In genomic region chr3:31358473-31359075, GRCh38 we compare ENCODE assay signal across 20 cellular contexts.
"Had no signal": no experiment of that assay in that cellular context is flagged by ENCODE, and none has a peak within 500 bp of the region (broad histone marks: within the 10 kb centered on the region; RNA-seq: fewer than 3 reads in every experiment).

No MANE protein-coding gene starts in this region.

- H3K4me2 ChIP-seq: smooth muscle cell had no signal

- H3K4me3 Mint-ChIP-seq: activated naive CD8-positive, alpha-beta T cell; nephron progenitor cell had no signal

- H3K27ac Mint-ChIP-seq: activated naive CD8-positive, alpha-beta T cell; nephron progenitor cell had no signal

- H3K36me3 ChIP-seq: brain microvascular endothelial cell, gastrocnemius medialis, left lung, upper lobe of right lung had no signal

- ATAC-seq: gastrocnemius medialis, left lung, sciatic nerve, upper lobe of right lung had no signal

- H3K4me3 ChIP-seq: coronary artery, gastrocnemius medialis, left lung, smooth muscle cell, testis, upper lobe of right lung had no signal

- DNase-seq: activated CD4-positive, alpha-beta T cell treated with anti-CD3 and anti-CD28 coated beads, Interleukin-2, amount 50 U/mL, for 1 hour; activated CD4-positive, CD25-positive, alpha-beta regulatory T cell treated with anti-CD3 and anti-CD28 coated beads, Interleukin-2, amount 50 U/mL, for 72 hours; activated CD8-positive, alpha-beta memory T cell treated with anti-CD3 and anti-CD28 coated beads for 24 hours; activated CD8-positive, alpha-beta memory T cell treated with anti-CD3 and anti-CD28 coated beads, Interleukin-2, amount 50 U/mL, for 48 hours; amniotic stem cell; brain microvascular endothelial cell; central memory CD4-positive, alpha-beta T cell; gastrocnemius medialis; head of caudate nucleus; left lung; nephron progenitor cell; nucleus accumbens; stimulated activated CD4-positive, alpha-beta T cell treated with anti-CD3 and anti-CD28 coated beads, Interleukin-4, amount 100 ng/mL, for 1 hour; T-helper 9 cell; testis; upper lobe of right lung had no signal

- H3K4me1 ChIP-seq: gastrocnemius medialis, left lung, upper lobe of right lung had no signal

- H3K27me3 ChIP-seq: brain microvascular endothelial cell, gastrocnemius medialis, left lung, testis, upper lobe of right lung had no signal

- H3K9me3 ChIP-seq: left lung, testis, upper lobe of right lung had no signal

- H3K27ac ChIP-seq: brain microvascular endothelial cell, coronary artery, gastrocnemius medialis, left lung, testis, upper lobe of right lung had no signal

- H3K27me3 Mint-ChIP-seq: activated naive CD8-positive, alpha-beta T cell had no signal
